Comparison of ENCODE assay signal across 1 cellular context in genomic region chr2:74250189-74250631, GRCh38.
TF ChIP-seq lines count a peak whose summit lies in the region.

No MANE protein-coding gene starts in this region.

TF ChIP-seq in GM23338, 12 proteins besides CTCF, POLR2A, EP300 and RAD21 (continued from another document):
- TF ChIP-seq ZNF462 (CRISPR knock-in tag; IDR thresholded peaks at IDR 0.05) = no peak
- TF ChIP-seq ZNF331 (CRISPR knock-in tag; IDR thresholded peaks at IDR 0.05; ENCODE audit: low read depth) = no peak
